13 cellular contexts compared by ENCODE assay signal in genomic region chr6:53310751-53311585, GRCh38. TPM values are rescaled to one million over a fixed set of nuclear protein-coding genes. Genes with fewer than 3 reads are reported as not detected.
DNase-seq lines count a peak whose midpoint lies in the region; ATAC-seq and TF ChIP-seq lines count a peak whose summit lies in the region.
"Had no signal": no experiment of that assay in that cellular context is flagged by ENCODE, and none has a peak within 500 bp of the region (broad histone marks: within the 10 kb centered on the region; RNA-seq: fewer than 3 reads in every experiment).

No MANE protein-coding gene starts in this region.

- H3K4me3 Mint-ChIP-seq in activated naive CD4-positive, alpha-beta T cell treated with anti-CD3 and anti-CD28 coated beads for 36 hours, result no peak overlapping the region
- no peak overlapping the region for H3K4me3 Mint-ChIP-seq in dendritic cell treated with granulocyte-macrophage colony-stimulating factor and Interleukin-4, amounts not matched to agents 40 ng/mL and 50 ng/mL, for 4 days
- H3K4me3 Mint-ChIP-seq in stimulated activated memory B cell treated with anti-CD40 and anti-IgM and Interleukin-4, amounts not matched to agents 10 μg/mL and 1 μg/mL and 100 μg/mL, for 72 hours, result no peak overlapping the region
- H3K4me3 Mint-ChIP-seq in Caco-2 (ENCODE audit: unreplicated experiment), result no peak overlapping the region
- H3K4me3 Mint-ChIP-seq: brain had no signal

- H3K27ac ChIP-seq in RWPE2 (ENCODE audit: poor library complexity, severe bottlenecking), result peak overlapping the region; percentile 39

- peak overlapping the region; percentile 19 for H3K27ac Mint-ChIP-seq in activated naive CD4-positive, alpha-beta T cell treated with anti-CD3 and anti-CD28 coated beads for 36 hours
- peak overlapping the region; percentile 43 for H3K27ac Mint-ChIP-seq in dendritic cell treated with granulocyte-macrophage colony-stimulating factor and Interleukin-4, amounts not matched to agents 40 ng/mL and 50 ng/mL, for 4 days
- H3K27ac Mint-ChIP-seq in stimulated activated memory B cell treated with anti-CD40 and anti-IgM and Interleukin-4, amounts not matched to agents 10 μg/mL and 1 μg/mL and 100 μg/mL, for 72 hours, result peak overlapping the region; percentile 74
- H3K27ac Mint-ChIP-seq in Caco-2 (ENCODE audit: unreplicated experiment), result no peak overlapping the region

- no peaks in the 10 kb centered on the region for H3K36me3 ChIP-seq in RWPE2 (ENCODE audit: low read depth)
- H3K36me3 ChIP-seq in Caco-2 (ENCODE audit: control insufficient read depth, insufficient read depth, low read length), result no peaks in the 10 kb centered on the region
- H3K36me3 ChIP-seq: right lobe of liver had no signal

- POLR2A ChIA-PET in Caco-2 (lab: Charles Lee), result no interaction called here

- intact Hi-C loops in activated naive CD4-positive, alpha-beta T cell treated with anti-CD3 and anti-CD28 coated beads for 36 hours (cut with micrococcal nuclease), result no loop called here
- intact Hi-C loops in dendritic cell treated with granulocyte-macrophage colony-stimulating factor and Interleukin-4, amounts not matched to agents 40 ng/mL and 50 ng/mL, for 4 days (cut with micrococcal nuclease), result no loop called here
- intact Hi-C loops in Caco-2 (cut with micrococcal nuclease; ENCODE audit: unreplicated experiment), result no loop called here

- peaks cover 8% of the 10 kb centered on the region for H3K36me3 Mint-ChIP-seq in activated naive CD4-positive, alpha-beta T cell treated with anti-CD3 and anti-CD28 coated beads for 36 hours (ENCODE audit: low read depth)
- no peaks in the 10 kb centered on the region for H3K36me3 Mint-ChIP-seq in dendritic cell treated with granulocyte-macrophage colony-stimulating factor and Interleukin-4, amounts not matched to agents 40 ng/mL and 50 ng/mL, for 4 days (ENCODE audit: low read depth)
- H3K36me3 Mint-ChIP-seq in stimulated activated memory B cell treated with anti-CD40 and anti-IgM and Interleukin-4, amounts not matched to agents 10 μg/mL and 1 μg/mL and 100 μg/mL, for 72 hours, result peaks cover 14% of the 10 kb centered on the region
- H3K36me3 Mint-ChIP-seq in Caco-2 (ENCODE audit: insufficient read depth, unreplicated experiment), result no peaks in the 10 kb centered on the region

- no peaks in the 10 kb centered on the region for H3K9me3 Mint-ChIP-seq in activated naive CD4-positive, alpha-beta T cell treated with anti-CD3 and anti-CD28 coated beads for 36 hours
- no peaks in the 10 kb centered on the region for H3K9me3 Mint-ChIP-seq in dendritic cell treated with granulocyte-macrophage colony-stimulating factor and Interleukin-4, amounts not matched to agents 40 ng/mL and 50 ng/mL, for 4 days
- H3K9me3 Mint-ChIP-seq in stimulated activated memory B cell treated with anti-CD40 and anti-IgM and Interleukin-4, amounts not matched to agents 10 μg/mL and 1 μg/mL and 100 μg/mL, for 72 hours, result no peaks in the 10 kb centered on the region
- H3K9me3 Mint-ChIP-seq in Caco-2 (ENCODE audit: unreplicated experiment), result no peaks in the 10 kb centered on the region

- peaks cover 92% of the 10 kb centered on the region for H3K4me1 Mint-ChIP-seq in activated naive CD4-positive, alpha-beta T cell treated with anti-CD3 and anti-CD28 coated beads for 36 hours (ENCODE audit: low read depth)
- peaks cover 66% of the 10 kb centered on the region for H3K4me1 Mint-ChIP-seq in dendritic cell treated with granulocyte-macrophage colony-stimulating factor and Interleukin-4, amounts not matched to agents 40 ng/mL and 50 ng/mL, for 4 days (ENCODE audit: low read depth)
- H3K4me1 Mint-ChIP-seq in stimulated activated memory B cell treated with anti-CD40 and anti-IgM and Interleukin-4, amounts not matched to agents 10 μg/mL and 1 μg/mL and 100 μg/mL, for 72 hours, result peaks cover 95% of the 10 kb centered on the region
- H3K4me1 Mint-ChIP-seq in Caco-2 (ENCODE audit: low read depth, unreplicated experiment), result no peaks in the 10 kb centered on the region

- TF ChIP-seq CTCF in RWPE2 (IDR thresholded peaks at IDR 0.05; ENCODE audit: poor library complexity, severe bottlenecking) (no peak), Caco-2 (IDR thresholded peaks at IDR 0.05; ENCODE audit: insufficient read depth in 1 of 2, low read depth in 1 of 2, low read length in 1 of 2, severe bottlenecking in 1 of 2, unreplicated experiment in 1 of 2) (no peak)

- H3K4me3 ChIP-seq in RWPE2 (ENCODE audit: severe bottlenecking), result no peak overlapping the region
- H3K4me3 ChIP-seq in Caco-2 (ENCODE audit: low read depth, low read length), result no peak overlapping the region
- H3K4me3 ChIP-seq: mucosa of descending colon, right lobe of liver had no signal

- BruUV-seq in Caco-2 (replicated peaks; lab: Mats Ljungman, UMichigan), result no TSS peak

- CTCF ChIA-PET in activated naive CD4-positive, alpha-beta T cell treated with anti-CD3 and anti-CD28 coated beads for 36 hours (lab: Charles Lee), result interaction anchor here (1.0 to 1.7 kb wide), 3 partner anchors 11 to 100 kb away, joined by 3 read pairs; no protein-coding TSS in a partner anchor
- CTCF ChIA-PET in Caco-2 (lab: Charles Lee), result no interaction called here

- peaks cover 41% of the 10 kb centered on the region for H3K4me1 ChIP-seq in RWPE2 (ENCODE audit: insufficient read depth, poor library complexity, severe bottlenecking)
- no peaks in the 10 kb centered on the region; the same call in 1 of the 2 replicates for H3K4me1 ChIP-seq in Caco-2

- DNase-seq in activated naive CD4-positive, alpha-beta T cell treated with anti-CD3 and anti-CD28 coated beads for 36 hours, result no peak
- DNase-seq in activated naive CD4-positive, alpha-beta T cell (lab: John Stamatoyannopoulos, UW), result no peak
- DNase-seq in RWPE2 (ENCODE audit: low spot score) (no peak), NCI-H1092 (lab: John Stamatoyannopoulos, UW) (no peak), Caco-2 (no peak)
- DNase-seq: GF-D8, mucosa of descending colon, NCI-H1417 treated with DMSO at 0.1 percent for 48 hours, right lobe of liver had no signal

- no peaks in the 10 kb centered on the region for H3K27me3 ChIP-seq in RWPE2 (ENCODE audit: insufficient read depth, poor library complexity, severe bottlenecking)
- no peaks in the 10 kb centered on the region for H3K27me3 ChIP-seq in Caco-2 (replicated peaks; ENCODE audit: control insufficient read depth, insufficient read depth, low read length)
- H3K27me3 ChIP-seq: right lobe of liver had no signal

- H3K9me3 ChIP-seq in RWPE2 (ENCODE audit: severe bottlenecking) (no peaks in the 10 kb centered on the region), Caco-2 (no peaks in the 10 kb centered on the region)
- H3K9me3 ChIP-seq: mucosa of descending colon, right lobe of liver had no signal

- H3K27me3 Mint-ChIP-seq in activated naive CD4-positive, alpha-beta T cell treated with anti-CD3 and anti-CD28 coated beads for 36 hours (ENCODE audit: low read depth), result no peaks in the 10 kb centered on the region
- H3K27me3 Mint-ChIP-seq in dendritic cell treated with granulocyte-macrophage colony-stimulating factor and Interleukin-4, amounts not matched to agents 40 ng/mL and 50 ng/mL, for 4 days, result no peaks in the 10 kb centered on the region
- no peaks in the 10 kb centered on the region for H3K27me3 Mint-ChIP-seq in stimulated activated memory B cell treated with anti-CD40 and anti-IgM and Interleukin-4, amounts not matched to agents 10 μg/mL and 1 μg/mL and 100 μg/mL, for 72 hours
- no peaks in the 10 kb centered on the region for H3K27me3 Mint-ChIP-seq in Caco-2 (ENCODE audit: insufficient read depth, unreplicated experiment)
- H3K27me3 Mint-ChIP-seq: brain had no signal

- ATAC-seq in RWPE2 (ENCODE audit: low read depth) (no peak), HG02973 (IDR thresholded peaks at IDR 0.05; ENCODE audit: unreplicated experiment) (no peak)
- ATAC-seq in stimulated activated memory B cell treated with anti-CD40 and anti-IgM and Interleukin-4, amounts not matched to agents 10 μg/mL and 1 μg/mL and 100 μg/mL, for 72 hours, result no peak
- ATAC-seq: mucosa of descending colon had no signal

RNA-seq across cellular contexts. Expression of gene ELOVL5, which starts 37.8 kb away (rescaled TPM):
- total RNA-seq in activated naive CD4-positive, alpha-beta T cell treated with anti-CD3 and anti-CD28 coated beads for 36 hours, result 100 to 1,000 TPM; 132 to 136 TPM
- 70.4 and 75.6 TPM in 2 replicates for total RNA-seq in Caco-2 (2022)
